ENCODE assay signal across 15 cellular contexts in genomic region chr3:12237912-12238650, GRCh38. TPM values are rescaled to one million over a fixed set of nuclear protein-coding genes. Genes with fewer than 3 reads are reported as not detected.
DNase-seq lines count a peak whose midpoint lies in the region; ATAC-seq, FAIRE-seq and TF ChIP-seq lines count a peak whose summit lies in the region.
"Had no signal": no experiment of that assay in that cellular context is flagged by ENCODE, and none has a peak within 500 bp of the region (broad histone marks: within the 10 kb centered on the region; RNA-seq: fewer than 3 reads in every experiment).

No MANE protein-coding gene starts in this region.

- intact Hi-C loops in activated T-helper 1 cell treated with anti-CD3 and anti-CD28 coated beads, Interleukin-12 subunit alpha, Interleukin-12 subunit beta, Interleukin-2, Interleukin-4 antibody, amounts not matched to agents 30 ng/mL and 10 ng/mL and 1 ng/mL, durations not matched to agents 14 hours and 24 hours and 36 hours (cut with micrococcal nuclease), result loop anchor here (5.0 kb wide), 1 partner anchor 39 kb away; no protein-coding TSS in a partner anchor
- intact Hi-C loops in CD8-positive, alpha-beta T cell (cut with DNase I, micrococcal nuclease), result no loop called here
- intact Hi-C loops in kidney (cut with DNase I) (no loop called here), left ventricle myocardium superior (cut with micrococcal nuclease) (no loop called here)

- POLR2A ChIA-PET in CD8-positive, alpha-beta T cell (lab: Charles Lee), result no interaction called here

- no peaks in the 10 kb centered on the region for H3K36me3 ChIP-seq in CD8-positive, alpha-beta T cell (ENCODE audit: insufficient read depth, low read length)
- H3K36me3 ChIP-seq in kidney (ENCODE audit: control insufficient read depth in 1 of 2, insufficient read depth in 2 of 2, low read length in 2 of 2), result no peaks in the 10 kb centered on the region
- H3K36me3 ChIP-seq: BE2C had no signal

- H3K27ac Mint-ChIP-seq in activated T-helper 1 cell treated with anti-CD3 and anti-CD28 coated beads, Interleukin-12 subunit alpha, Interleukin-12 subunit beta, Interleukin-2, Interleukin-4 antibody, amounts not matched to agents 30 ng/mL and 10 ng/mL and 1 ng/mL, durations not matched to agents 14 hours and 24 hours and 36 hours, result peak overlapping the region; percentile 19
- H3K27ac Mint-ChIP-seq in CD8-positive, alpha-beta T cell, result no peak overlapping the region

- ATAC-seq in CD8-positive, alpha-beta T cell, result no peak
- no peak for ATAC-seq in left ventricle myocardium superior

- DNase-seq in HCEC 1CT (peak; percentile 14), choroid plexus epithelial cell (ENCODE audit: low read depth) (peak; percentile 76), renal cortical epithelial cell (ENCODE audit: low read depth) (peak; percentile 29), kidney (no peak), SKM-1 treated with dmso at 0.1 percent for 144 hours (lab: John Stamatoyannopoulos, UW; ENCODE audit: unreplicated experiment) (no peak), left ventricle myocardium superior (no peak)
- no peak for DNase-seq in activated T-helper 1 cell treated with anti-CD3 and anti-CD28 coated beads, Interleukin-12 subunit alpha, Interleukin-12 subunit beta, Interleukin-2, Interleukin-4 antibody, amounts not matched to agents 30 ng/mL and 10 ng/mL and 1 ng/mL, durations not matched to agents 14 hours and 24 hours and 36 hours (ENCODE audit: low spot score)
- no peak for DNase-seq in CD8-positive, alpha-beta T cell
- DNase-seq: BE2C, GOT3, NCI-H1048, NCI-H2227 treated with DMSO at 0.1 percent for 48 hours, NCI-H524 treated with DMSO at 0.1 percent for 48 hours, RPMI8226 had no signal

- H3K4me3 Mint-ChIP-seq in activated T-helper 1 cell treated with anti-CD3 and anti-CD28 coated beads, Interleukin-12 subunit alpha, Interleukin-12 subunit beta, Interleukin-2, Interleukin-4 antibody, amounts not matched to agents 30 ng/mL and 10 ng/mL and 1 ng/mL, durations not matched to agents 14 hours and 24 hours and 36 hours, result no peak overlapping the region
- no peak overlapping the region for H3K4me3 Mint-ChIP-seq in CD8-positive, alpha-beta T cell

- H3K4me1 Mint-ChIP-seq in activated T-helper 1 cell treated with anti-CD3 and anti-CD28 coated beads, Interleukin-12 subunit alpha, Interleukin-12 subunit beta, Interleukin-2, Interleukin-4 antibody, amounts not matched to agents 30 ng/mL and 10 ng/mL and 1 ng/mL, durations not matched to agents 14 hours and 24 hours and 36 hours (ENCODE audit: low read depth), result peaks cover 2% of the 10 kb centered on the region
- no peaks in the 10 kb centered on the region for H3K4me1 Mint-ChIP-seq in CD8-positive, alpha-beta T cell (ENCODE audit: low read depth)

- H3K9me3 ChIP-seq in CD8-positive, alpha-beta T cell (ENCODE audit: low read length), result no peaks in the 10 kb centered on the region
- no peaks in the 10 kb centered on the region for H3K9me3 ChIP-seq in kidney (ENCODE audit: control insufficient read depth in 1 of 2, low read length in 2 of 2)
- H3K9me3 ChIP-seq: BE2C had no signal

- no peak for FAIRE-seq in kidney (lab: Jason Lieb, UNC)

- H3K27me3 Mint-ChIP-seq in activated T-helper 1 cell treated with anti-CD3 and anti-CD28 coated beads, Interleukin-12 subunit alpha, Interleukin-12 subunit beta, Interleukin-2, Interleukin-4 antibody, amounts not matched to agents 30 ng/mL and 10 ng/mL and 1 ng/mL, durations not matched to agents 14 hours and 24 hours and 36 hours (ENCODE audit: insufficient read depth), result peaks cover 4% of the 10 kb centered on the region
- H3K27me3 Mint-ChIP-seq in CD8-positive, alpha-beta T cell (ENCODE audit: low read depth), result peaks cover 8% of the 10 kb centered on the region

- no peaks in the 10 kb centered on the region for H3K36me3 Mint-ChIP-seq in activated T-helper 1 cell treated with anti-CD3 and anti-CD28 coated beads, Interleukin-12 subunit alpha, Interleukin-12 subunit beta, Interleukin-2, Interleukin-4 antibody, amounts not matched to agents 30 ng/mL and 10 ng/mL and 1 ng/mL, durations not matched to agents 14 hours and 24 hours and 36 hours (ENCODE audit: low read depth)
- H3K36me3 Mint-ChIP-seq in CD8-positive, alpha-beta T cell, result no peaks in the 10 kb centered on the region

- TF ChIP-seq CTCF in choroid plexus epithelial cell (conservative IDR thresholded peaks at IDR 0.05; ENCODE audit: low read depth, low read length) (no peak), kidney (IDR thresholded peaks at IDR 0.05; ENCODE audit: borderline replicate concordance, extremely low read depth, insufficient read depth) (no peak)
- no peak for TF ChIP-seq CTCF in CD8-positive, alpha-beta T cell (IDR thresholded peaks at IDR 0.05)

- no peak overlapping the region for H3K4me3 ChIP-seq in choroid plexus epithelial cell (ENCODE audit: low read depth, low read length)
- no peak overlapping the region for H3K4me3 ChIP-seq in CD8-positive, alpha-beta T cell (ENCODE audit: low read depth, low read length)
- no peak overlapping the region for H3K4me3 ChIP-seq in kidney (ENCODE audit: low read length in 2 of 2)

- CTCF ChIA-PET in CD8-positive, alpha-beta T cell (lab: Charles Lee), result no interaction called here

- no peaks in the 10 kb centered on the region for H3K27me3 ChIP-seq in CD8-positive, alpha-beta T cell (ENCODE audit: insufficient read depth, low read length)
- H3K27me3 ChIP-seq: BE2C had no signal

- H3K9me3 Mint-ChIP-seq in activated T-helper 1 cell treated with anti-CD3 and anti-CD28 coated beads, Interleukin-12 subunit alpha, Interleukin-12 subunit beta, Interleukin-2, Interleukin-4 antibody, amounts not matched to agents 30 ng/mL and 10 ng/mL and 1 ng/mL, durations not matched to agents 14 hours and 24 hours and 36 hours, result no peaks in the 10 kb centered on the region
- H3K9me3 Mint-ChIP-seq in CD8-positive, alpha-beta T cell, result peaks cover 3% of the 10 kb centered on the region

- no peak overlapping the region for H3K27ac ChIP-seq in CD8-positive, alpha-beta T cell (ENCODE audit: low read depth, low read length)
- no peak overlapping the region for H3K27ac ChIP-seq in kidney (ENCODE audit: low read depth in 2 of 2, low read length in 2 of 2)

- H3K4me1 ChIP-seq in CD8-positive, alpha-beta T cell (ENCODE audit: insufficient read depth, low read length), result no peaks in the 10 kb centered on the region
- no peaks in the 10 kb centered on the region for H3K4me1 ChIP-seq in kidney (ENCODE audit: control insufficient read depth in 1 of 2, insufficient read depth in 1 of 2, low read depth in 1 of 2, low read length in 2 of 2)
- H3K4me1 ChIP-seq: BE2C had no signal

- H3K9ac ChIP-seq in kidney (ENCODE audit: low read length in 2 of 2), result no peak overlapping the region

RNA-seq across cellular contexts. Expression of gene PPARG, which starts 50.8 kb away (rescaled TPM):
- 2.3 and 2.5 TPM in 2 replicates for total RNA-seq in activated T-helper 1 cell treated with anti-CD3 and anti-CD28 coated beads, Interleukin-12 subunit alpha, Interleukin-12 subunit beta, Interleukin-2, Interleukin-4 antibody, amounts not matched to agents 30 ng/mL and 10 ng/mL and 1 ng/mL, durations not matched to agents 14 hours and 24 hours and 36 hours
- total RNA-seq in renal cortical epithelial cell, result 11.1 and 11.3 TPM in 2 replicates
- not detected for total RNA-seq in CD8-positive, alpha-beta T cell
- total RNA-seq in kidney, result 19.2 TPM
- 19.0 TPM for polyA plus RNA-seq in kidney (ENCODE audit: insufficient read depth, low read depth, low replicate concordance)
- 24.0 TPM for total RNA-seq in left ventricle myocardium superior
- total RNA-seq: OCI-LY7 had no signal

Comparison
In these comparisons a context has a peak if more than half of its experiments do, and no peak if none do; other contexts are left out.
1. DNase-seq: peak in HCEC 1CT (single experiment), choroid plexus epithelial cell (single experiment) and renal cortical epithelial cell (single experiment); none in activated T-helper 1 cell treated with anti-CD3 and anti-CD28 coated beads, Interleukin-12 subunit alpha, Interleukin-12 subunit beta, Interleukin-2, Interleukin-4 antibody, amounts not matched to agents 30 ng/mL and 10 ng/mL and 1 ng/mL, durations not matched to agents 14 hours and 24 hours and 36 hours (single experiment), CD8-positive, alpha-beta T cell (0 of 7), kidney (single experiment), SKM-1 treated with dmso at 0.1 percent for 144 hours (single experiment) and left ventricle myocardium superior (single experiment).